In genomic region chr1:8702848-8703810, GRCh38 we compare ENCODE assay signal across 8 cellular contexts.
DNase-seq lines count a peak whose midpoint lies in the region; ATAC-seq and TF ChIP-seq lines count a peak whose summit lies in the region.

No MANE protein-coding gene starts in this region.

- H3K4me3 Mint-ChIP-seq in CD14-positive monocyte, result peak overlapping the region; percentile 85 to 95
- H3K4me3 Mint-ChIP-seq in activated CD4-positive, alpha-beta memory T cell treated with anti-CD3 and anti-CD28 coated beads for 36 hours, result peak overlapping the region; percentile 78

- H3K27me3 Mint-ChIP-seq in CD14-positive monocyte (ENCODE audit: low read depth in 3 of 3), result peaks cover 12 to 32% (median 21%) of the 10 kb centered on the region in 3 donors
- peaks cover 30% of the 10 kb centered on the region for H3K27me3 Mint-ChIP-seq in activated CD4-positive, alpha-beta memory T cell treated with anti-CD3 and anti-CD28 coated beads for 36 hours

- H3K27me3 ChIP-seq in lower lobe of right lung (ENCODE audit: low read depth), result no peaks in the 10 kb centered on the region

- CTCF ChIA-PET in activated CD4-positive, alpha-beta memory T cell treated with anti-CD3 and anti-CD28 coated beads for 36 hours (lab: Charles Lee), result interaction anchor here (0.8 to 2.7 kb wide), 12 partner anchors 10 to 302 kb away, joined by 3 to 8 read pairs (median 3); no protein-coding TSS in a partner anchor

- H3K27ac ChIP-seq in lower lobe of right lung, result peak overlapping the region; percentile 85

- POLR2A ChIA-PET in activated CD4-positive, alpha-beta memory T cell treated with anti-CD3 and anti-CD28 coated beads for 36 hours (lab: Charles Lee), result interaction anchor here (1.0 kb wide), 3 partner anchors 33 to 110 kb away, joined by 3 to 4 read pairs (median 3); no protein-coding TSS in a partner anchor

- intact Hi-C loops in CD14-positive monocyte (cut with micrococcal nuclease) (loop anchor here in 1 of 2 donors (2.0 to 10.0 kb wide), 2 partner anchors 42 to 278 kb away; no protein-coding TSS in a partner anchor), lower lobe of right lung (cut with DNase I) (no loop called here)
- intact Hi-C loops in activated CD4-positive, alpha-beta memory T cell treated with anti-CD3 and anti-CD28 coated beads for 36 hours (cut with micrococcal nuclease), result loop anchor here (1.0 to 10.0 kb wide), 3 partner anchors 115 to 308 kb away; no protein-coding TSS in a partner anchor

- peaks cover 0 to 3% (median 0%) of the 10 kb centered on the region in 7 donors for H3K9me3 Mint-ChIP-seq in CD14-positive monocyte
- no peaks in the 10 kb centered on the region for H3K9me3 Mint-ChIP-seq in activated CD4-positive, alpha-beta memory T cell treated with anti-CD3 and anti-CD28 coated beads for 36 hours

- ATAC-seq in GM19351 (IDR thresholded peaks at IDR 0.05; ENCODE audit: unreplicated experiment), result peak; percentile 63
- ATAC-seq in HG03565 (IDR thresholded peaks at IDR 0.05; ENCODE audit: unreplicated experiment), result peak; percentile 37
- ATAC-seq in lower lobe of right lung, result peak; percentile 94 to 98

- no peaks in the 10 kb centered on the region for H3K9me3 ChIP-seq in lower lobe of right lung

- H3K27ac Mint-ChIP-seq in CD14-positive monocyte, result peak overlapping the region; percentile 53 to 85 (median 80)
- peak overlapping the region; percentile 34 for H3K27ac Mint-ChIP-seq in activated CD4-positive, alpha-beta memory T cell treated with anti-CD3 and anti-CD28 coated beads for 36 hours

- peak; percentile 79 for DNase-seq in CD14-positive monocyte (ENCODE audit: low spot score)
- DNase-seq in NCI-H748 treated with DMSO at 0.1 percent for 48 hours (lab: John Stamatoyannopoulos, UW), result peak; percentile 86
- DNase-seq in activated CD4-positive, alpha-beta memory T cell treated with anti-CD3 and anti-CD28 coated beads for 36 hours, result peak; percentile 77
- peak; percentile 8 for DNase-seq in effector CD8-positive, alpha-beta T cell (lab: John Stamatoyannopoulos, UW)
- DNase-seq in lower lobe of right lung, result peak; percentile 95
- peak; percentile 10 to 62 (median 35) for DNase-seq in stimulated activated CD4-positive, alpha-beta T cell treated with anti-CD3 and anti-CD28 coated beads, TNF-alpha, amount 100 ng/mL, for 24 hours (ENCODE audit: low read depth in 3 of 3)

- H3K4me3 ChIP-seq in lower lobe of right lung, result peak overlapping the region; percentile 72

- TF ChIP-seq CTCF in CD14-positive monocyte (IDR thresholded peaks at IDR 0.05) (no peak), lower lobe of right lung (IDR thresholded peaks at IDR 0.05) (peak; percentile 16)

- H3K4me1 Mint-ChIP-seq in CD14-positive monocyte, result peaks cover 32% of the 10 kb centered on the region
- H3K4me1 Mint-ChIP-seq in activated CD4-positive, alpha-beta memory T cell treated with anti-CD3 and anti-CD28 coated beads for 36 hours (ENCODE audit: low read depth), result peaks cover 27% of the 10 kb centered on the region

- H3K36me3 ChIP-seq in lower lobe of right lung, result no peaks in the 10 kb centered on the region

- H3K36me3 Mint-ChIP-seq in CD14-positive monocyte, result peaks cover 0 to 3% of the 10 kb centered on the region in 2 donors
- peaks cover 4% of the 10 kb centered on the region for H3K36me3 Mint-ChIP-seq in activated CD4-positive, alpha-beta memory T cell treated with anti-CD3 and anti-CD28 coated beads for 36 hours

- H3K4me1 ChIP-seq in lower lobe of right lung, result peaks cover 56% of the 10 kb centered on the region

Comparison
In these comparisons a context has a peak if more than half of its experiments do, and no peak if none do; other contexts are left out.
1. Peak in every context shown above with its lines: DNase-seq, ATAC-seq, H3K4me3 ChIP-seq and H3K27ac ChIP-seq.
2. DNase-seq: peak in every context shown above with its lines; median percentile 95 in lower lobe of right lung; 86 in NCI-H748 treated with DMSO at 0.1 percent for 48 hours; 79 in CD14-positive monocyte; 77 in activated CD4-positive, alpha-beta memory T cell treated with anti-CD3 and anti-CD28 coated beads for 36 hours; 35 in stimulated activated CD4-positive, alpha-beta T cell treated with anti-CD3 and anti-CD28 coated beads, TNF-alpha, amount 100 ng/mL, for 24 hours; 8 in effector CD8-positive, alpha-beta T cell.
3. ATAC-seq: peak in every context shown above with its lines; median percentile 96 in lower lobe of right lung; 63 in GM19351; 37 in HG03565.